10 cellular contexts compared by ENCODE assay signal in genomic region chr21:38277501-38278111, GRCh38. TPM values are rescaled to one million over a fixed set of nuclear protein-coding genes. Genes with fewer than 3 reads are reported as not detected.
DNase-seq lines count a peak whose midpoint lies in the region; ATAC-seq, FAIRE-seq and TF ChIP-seq lines count a peak whose summit lies in the region.
"Had no signal": no experiment of that assay in that cellular context is flagged by ENCODE, and none has a peak within 500 bp of the region (broad histone marks: within the 10 kb centered on the region; RNA-seq: fewer than 3 reads in every experiment).

No MANE protein-coding gene starts in this region.

- H3K4me3 ChIP-seq in pancreas, result no peak overlapping the region
- H3K4me3 ChIP-seq: cardiac muscle cell had no signal

- no peaks in the 10 kb centered on the region for H3K4me1 Mint-ChIP-seq in effector memory CD8-positive, alpha-beta T cell (ENCODE audit: low read depth in 2 of 2)
- H3K4me1 Mint-ChIP-seq in immature natural killer cell, result no peaks in the 10 kb centered on the region
- H3K4me1 Mint-ChIP-seq in stimulated activated effector memory CD8-positive, alpha-beta T cell treated with anti-CD3 and anti-CD28 coated beads, Interleukin-12 subunit alpha, Interleukin-12 subunit beta, amount 100 ng/mL, for 72 hours, result no peaks in the 10 kb centered on the region

- TF ChIP-seq CTCF in pancreas (IDR thresholded peaks at IDR 0.05), result no peak

- no peaks in the 10 kb centered on the region for H3K36me3 ChIP-seq in pancreas
- H3K36me3 ChIP-seq: cardiac muscle cell had no signal

- no peaks in the 10 kb centered on the region for H3K36me3 Mint-ChIP-seq in effector memory CD8-positive, alpha-beta T cell (ENCODE audit: insufficient read depth)
- no peaks in the 10 kb centered on the region for H3K36me3 Mint-ChIP-seq in immature natural killer cell
- no peaks in the 10 kb centered on the region for H3K36me3 Mint-ChIP-seq in stimulated activated effector memory CD8-positive, alpha-beta T cell treated with anti-CD3 and anti-CD28 coated beads, Interleukin-12 subunit alpha, Interleukin-12 subunit beta, amount 100 ng/mL, for 72 hours

- H3K27ac ChIP-seq in pancreas, result no peak overlapping the region
- H3K27ac ChIP-seq: cardiac muscle cell had no signal

- no peak for DNase-seq in GM12891 (ENCODE audit: insufficient read length, low spot score)
- DNase-seq in OCI-M1 (lab: John Stamatoyannopoulos, UW), result peak; percentile 54
- DNase-seq in effector memory CD8-positive, alpha-beta T cell, result no peak
- peak in 1 of 6 donors; percentile 47 for DNase-seq in pancreas
- no peak for DNase-seq in immature natural killer cell
- DNase-seq in stimulated activated effector memory CD8-positive, alpha-beta T cell treated with anti-CD3 and anti-CD28 coated beads, Interleukin-12 subunit alpha, Interleukin-12 subunit beta, amount 100 ng/mL, for 72 hours (ENCODE audit: low spot score in 2 of 2), result no peak
- no peak for DNase-seq in ureter (ENCODE audit: low spot score)
- DNase-seq: NCI-H510A had no signal

- H3K27me3 ChIP-seq in pancreas, result no peaks in the 10 kb centered on the region
- H3K27me3 ChIP-seq: cardiac muscle cell had no signal

- WGBS in pancreas, 2 donors, result 64 to 70% methylated on average over 9 of the region's 9 CpGs

- no peak overlapping the region for H3K4me3 Mint-ChIP-seq in effector memory CD8-positive, alpha-beta T cell
- no peak overlapping the region for H3K4me3 Mint-ChIP-seq in immature natural killer cell
- H3K4me3 Mint-ChIP-seq in stimulated activated effector memory CD8-positive, alpha-beta T cell treated with anti-CD3 and anti-CD28 coated beads, Interleukin-12 subunit alpha, Interleukin-12 subunit beta, amount 100 ng/mL, for 72 hours, result no peak overlapping the region

- ATAC-seq in effector memory CD8-positive, alpha-beta T cell (replicated peaks), result peak; percentile 26
- ATAC-seq in pancreas, result peak in 3 of 4 donors; percentile 67 to 86 (median 85)
- ATAC-seq in HG03565 (IDR thresholded peaks at IDR 0.05; ENCODE audit: unreplicated experiment), result no peak
- no peak for ATAC-seq in stimulated activated effector memory CD8-positive, alpha-beta T cell treated with anti-CD3 and anti-CD28 coated beads, Interleukin-12 subunit alpha, Interleukin-12 subunit beta, amount 100 ng/mL, for 72 hours

- no peaks in the 10 kb centered on the region for H3K9me3 ChIP-seq in pancreas

- no peak overlapping the region for H3K27ac Mint-ChIP-seq in effector memory CD8-positive, alpha-beta T cell
- no peak overlapping the region for H3K27ac Mint-ChIP-seq in immature natural killer cell
- no peak overlapping the region for H3K27ac Mint-ChIP-seq in stimulated activated effector memory CD8-positive, alpha-beta T cell treated with anti-CD3 and anti-CD28 coated beads, Interleukin-12 subunit alpha, Interleukin-12 subunit beta, amount 100 ng/mL, for 72 hours

- TF ChIP-seq POLR2A in GM12891 (IDR thresholded peaks at IDR 0.05; ENCODE audit: low read depth, low read length), result no peak

- intact Hi-C loops in pancreas (cut with DNase I), result no loop called here

- peaks cover 0 to 7% of the 10 kb centered on the region in 2 donors for H3K9me3 Mint-ChIP-seq in effector memory CD8-positive, alpha-beta T cell
- no peaks in the 10 kb centered on the region for H3K9me3 Mint-ChIP-seq in immature natural killer cell
- H3K9me3 Mint-ChIP-seq in stimulated activated effector memory CD8-positive, alpha-beta T cell treated with anti-CD3 and anti-CD28 coated beads, Interleukin-12 subunit alpha, Interleukin-12 subunit beta, amount 100 ng/mL, for 72 hours, result peaks cover 3% of the 10 kb centered on the region

- H3K27me3 Mint-ChIP-seq in effector memory CD8-positive, alpha-beta T cell, result peaks cover 0 to 9% of the 10 kb centered on the region in 2 donors
- H3K27me3 Mint-ChIP-seq in immature natural killer cell (ENCODE audit: low read depth in 3 of 3), result peaks cover 0 to 8% (median 6%) of the 10 kb centered on the region in 3 donors

- no peaks in the 10 kb centered on the region for H3K4me1 ChIP-seq in pancreas

- FAIRE-seq in GM12891 (lab: Jason Lieb, UNC) (no peak), pancreas (lab: Jason Lieb, UNC) (no peak)

TF ChIP-seq in GM12891, 5 proteins besides CTCF, POLR2A, EP300 and RAD21:
- no peak for TF ChIP-seq PAX5 (IDR thresholded peaks at IDR 0.05; ENCODE audit: insufficient read depth, low read length, severe bottlenecking)
- TF ChIP-seq SPI1 (IDR thresholded peaks at IDR 0.05; ENCODE audit: low read depth, low read length), result peak; percentile 36
- TF ChIP-seq TAF1 (IDR thresholded peaks at IDR 0.05; ENCODE audit: low read depth, low read length), result no peak
- no peak for TF ChIP-seq POU2F2 (IDR thresholded peaks at IDR 0.05; ENCODE audit: low read depth, low read length)
- TF ChIP-seq POLR2AphosphoS5 (IDR thresholded peaks at IDR 0.05; ENCODE audit: low read depth, low read length), result no peak

RNA-seq across cellular contexts. Expression of gene KCNJ15, which starts 20.8 kb away (rescaled TPM):
- polyA plus RNA-seq in GM12891 (2012; ENCODE audit: low read depth, missing spikeins), result 0.12 TPM
- 10 to 100 TPM; 16.9 to 48.7 (median 31.0) TPM for total RNA-seq in pancreas
- 10 to 100 TPM; 20.0 to 45.7 TPM for polyA plus RNA-seq in pancreas
- not detected for polyA plus RNA-seq in immature natural killer cell
- total RNA-seq in ureter, result 58.5 TPM
- total RNA-seq: cardiac muscle cell had no signal
- polyA plus RNA-seq: cardiac muscle cell had no signal

Comparison
In these comparisons a context has a peak if more than half of its experiments do, and no peak if none do; other contexts are left out.
1. ATAC-seq: peak in effector memory CD8-positive, alpha-beta T cell (single experiment) and pancreas (3 of 4); none in HG03565 (single experiment) and stimulated activated effector memory CD8-positive, alpha-beta T cell treated with anti-CD3 and anti-CD28 coated beads, Interleukin-12 subunit alpha, Interleukin-12 subunit beta, amount 100 ng/mL, for 72 hours (single experiment).